Comparison of ENCODE assay signal across 8 cellular contexts in genomic region chr5:163437011-163437308, GRCh38. TPM values are rescaled to one million over a fixed set of nuclear protein-coding genes. Genes with fewer than 3 reads are reported as not detected.
DNase-seq lines count a peak whose midpoint lies in the region; ATAC-seq and TF ChIP-seq lines count a peak whose summit lies in the region.

No MANE protein-coding gene starts in this region.

- H3K9me3 ChIP-seq in right atrium auricular region, result no peaks in the 10 kb centered on the region

- H3K4me3 Mint-ChIP-seq in mesothelial cell of epicardium, result peak overlapping the region; percentile 87

- no peak for TF ChIP-seq CTCF in right atrium auricular region (IDR thresholded peaks at IDR 0.05)
- TF ChIP-seq CTCF in brain microvascular endothelial cell (IDR thresholded peaks at IDR 0.05; ENCODE audit: low read depth, low read length, missing control alignments), result no peak
- no peak for TF ChIP-seq CTCF in mesothelial cell of epicardium (IDR thresholded peaks at IDR 0.05; ENCODE audit: unreplicated experiment)

- intact Hi-C loops in cardiac septum (cut with DNase I), result no loop called here

- no peaks in the 10 kb centered on the region for H3K27me3 Mint-ChIP-seq in mesothelial cell of epicardium (ENCODE audit: low read depth)

- H3K27ac Mint-ChIP-seq in mesothelial cell of epicardium, result peak overlapping the region; percentile 96

- peaks cover 44% of the 10 kb centered on the region for H3K4me1 Mint-ChIP-seq in mesothelial cell of epicardium

- no peaks in the 10 kb centered on the region for H3K27me3 ChIP-seq in right atrium auricular region
- no peaks in the 10 kb centered on the region for H3K27me3 ChIP-seq in brain microvascular endothelial cell (replicated peaks)

- peaks cover 0 to 25% of the 10 kb centered on the region in 2 donors for H3K4me1 ChIP-seq in right atrium auricular region

- H3K36me3 Mint-ChIP-seq in mesothelial cell of epicardium, result peaks cover 7% of the 10 kb centered on the region

- DNase-seq in right atrium auricular region (ENCODE audit: low spot score), result no peak
- DNase-seq in cardiac septum (ENCODE audit: low spot score), result no peak
- no peak for DNase-seq in brain microvascular endothelial cell
- DNase-seq in mesothelial cell of epicardium (ENCODE audit: low spot score in 2 of 2, unreplicated experiment in 2 of 2), result no peak

- H3K9me3 Mint-ChIP-seq in mesothelial cell of epicardium, result no peaks in the 10 kb centered on the region

- ATAC-seq in HG03342 (IDR thresholded peaks at IDR 0.05; ENCODE audit: unreplicated experiment) (no peak), GM18861 (IDR thresholded peaks at IDR 0.05; ENCODE audit: unreplicated experiment) (no peak), GM21825 (IDR thresholded peaks at IDR 0.05; ENCODE audit: unreplicated experiment) (no peak)
- no peak for ATAC-seq in activated CD4-positive, CD25-positive, alpha-beta regulatory T cell treated with anti-CD3 and anti-CD28 coated beads, Interleukin-2, amount 50 U/mL, for 24 hours

- H3K27ac ChIP-seq in right atrium auricular region (peak overlapping the region; percentile 94), brain microvascular endothelial cell (no peak overlapping the region)

- in situ Hi-C loops in brain microvascular endothelial cell (cut with HindIII; ENCODE audit: low pct_ligation_motif_present, low sequenced_read_pairs), result no loop called here

- H3K36me3 ChIP-seq in right atrium auricular region (peaks cover 14% of the 10 kb centered on the region), brain microvascular endothelial cell (replicated peaks) (peaks cover 22% of the 10 kb centered on the region)

- H3K4me3 ChIP-seq in right atrium auricular region (peak overlapping the region; percentile 93 to 94), brain microvascular endothelial cell (ENCODE audit: low read depth, low read length) (peak overlapping the region; percentile 85)

RNA-seq across cellular contexts. Expression of gene CCNG1, which starts 0.4 kb away (rescaled TPM):
- total RNA-seq in right atrium auricular region (10 to 100 TPM; 58.8 to 90.1 TPM), cardiac septum (62.6 TPM), mesothelial cell of epicardium (229 to 243 TPM (median 230 TPM) in 3 replicates)

RNA-seq across cellular contexts. Expression of gene NUDCD2, which starts 22.9 kb away (rescaled TPM):
- total RNA-seq in right atrium auricular region (1 to 10 TPM; 2.0 to 2.5 TPM), cardiac septum (16.2 TPM), mesothelial cell of epicardium (32.1 to 37.2 TPM (median 34.4 TPM) in 3 replicates)

RNA-seq across cellular contexts. Expression of gene HMMR, which starts 23.5 kb away (rescaled TPM):
- 1 to 10 TPM in 1 of 2 donors, under 1 TPM in 1; 0.43 to 2.0 TPM for total RNA-seq in right atrium auricular region
- total RNA-seq in cardiac septum, result 0.46 TPM
- total RNA-seq in mesothelial cell of epicardium, result 8.7 to 9.8 TPM (median 9.4 TPM) in 3 replicates
